In genomic region chr3:14322667-14323295, GRCh38 we compare ENCODE assay signal across 1 cellular context.
TF ChIP-seq lines count a peak whose summit lies in the region.

No MANE protein-coding gene starts in this region.

TF ChIP-seq in HepG2, 621 proteins besides CTCF, POLR2A, EP300 and RAD21 (continued from another document and continues in another):
- TF ChIP-seq POGK (CRISPR knock-in tag; conservative IDR thresholded peaks at IDR 0.05), result no peak
- peak in 1 of 2 experiments; percentile 40; a peak in 1 of 4 replicates for TF ChIP-seq NR2F1 (CRISPR knock-in tag; IDR thresholded peaks at IDR 0.05)
- no peak for TF ChIP-seq HNRNPL (IDR thresholded peaks at IDR 0.05; ENCODE audit: low read depth, low read length)
- no peak for TF ChIP-seq THAP9 (CRISPR knock-in tag; IDR thresholded peaks at IDR 0.05; ENCODE audit: borderline replicate concordance)
- TF ChIP-seq KLF13 (CRISPR knock-in tag; IDR thresholded peaks at IDR 0.05), result no peak
- no peak for TF ChIP-seq ZNF10 (CRISPR knock-in tag; IDR thresholded peaks at IDR 0.05; ENCODE audit: borderline replicate concordance, low read depth)
- TF ChIP-seq ZNF337 (CRISPR knock-in tag; IDR thresholded peaks at IDR 0.05; ENCODE audit: borderline replicate concordance, low read depth), result no peak
- no peak for TF ChIP-seq KLF9 (CRISPR knock-in tag; IDR thresholded peaks at IDR 0.05; ENCODE audit: low read depth)
- peak; percentile 63; the same call in 1 of the 2 replicates for TF ChIP-seq THAP11 (CRISPR knock-in tag; IDR thresholded peaks at IDR 0.05)
- TF ChIP-seq KAT7 (CRISPR knock-in tag; IDR thresholded peaks at IDR 0.05; ENCODE audit: borderline replicate concordance), result no peak
- 0 out of 2 replicates have a peak, but pooled peaks have one; percentile 8 for TF ChIP-seq ZBTB7B (CRISPR knock-in tag; IDR thresholded peaks at IDR 0.05)
- no peak for TF ChIP-seq ZNF274 (CRISPR knock-in tag; IDR thresholded peaks at IDR 0.05)
- no peak for TF ChIP-seq CCAR2 (optimal IDR thresholded peaks at IDR 0.05; ENCODE audit: low read depth, low read length)
- peak; percentile 74; the same call in 1 of the 2 replicates for TF ChIP-seq SRY (CRISPR knock-in tag; IDR thresholded peaks at IDR 0.05)
- no peak for TF ChIP-seq RBFOX2 (IDR thresholded peaks at IDR 0.05; ENCODE audit: low read depth, low read length)
- TF ChIP-seq SOX6 (IDR thresholded peaks at IDR 0.05), result no peak
- peak; percentile 66 for TF ChIP-seq SOX6 (CRISPR knock-in tag; IDR thresholded peaks at IDR 0.05)
- TF ChIP-seq ZNF510 (CRISPR knock-in tag; IDR thresholded peaks at IDR 0.05; ENCODE audit: low read depth), result no peak
- no peak for TF ChIP-seq DNMT1 (CRISPR knock-in tag; IDR thresholded peaks at IDR 0.05)
- no peak for TF ChIP-seq LRRFIP1 (CRISPR knock-in tag; conservative IDR thresholded peaks at IDR 0.05)
- TF ChIP-seq ZBTB40 (IDR thresholded peaks at IDR 0.05), result no peak
- no peak; the same call in 1 of the 2 replicates for TF ChIP-seq ZBTB40 (CRISPR knock-in tag; IDR thresholded peaks at IDR 0.05)
- no peak for TF ChIP-seq SATB2 (CRISPR knock-in tag; IDR thresholded peaks at IDR 0.05)
- TF ChIP-seq DNMT3B (CRISPR knock-in tag; conservative IDR thresholded peaks at IDR 0.05), result no peak
- TF ChIP-seq CBX1 (IDR thresholded peaks at IDR 0.05; ENCODE audit: low read depth), result no peak
- peak; percentile 40; the same call in 1 of the 2 replicates for TF ChIP-seq ZNF646 (CRISPR knock-in tag; IDR thresholded peaks at IDR 0.05)
- no peak for TF ChIP-seq KDM1A (CRISPR knock-in tag; IDR thresholded peaks at IDR 0.05)
- no peak for TF ChIP-seq ZNF709 (CRISPR knock-in tag; IDR thresholded peaks at IDR 0.05)
- TF ChIP-seq RFXAP (CRISPR knock-in tag; IDR thresholded peaks at IDR 0.05; ENCODE audit: borderline replicate concordance), result no peak
- TF ChIP-seq XRCC5 (optimal IDR thresholded peaks at IDR 0.05; ENCODE audit: low read length), result no peak
- TF ChIP-seq HBP1 (CRISPR knock-in tag; IDR thresholded peaks at IDR 0.05; ENCODE audit: low read depth), result no peak
